ENCODE assay signal across 8 cellular contexts in genomic region chr10:52644678-52645434, GRCh38.
DNase-seq lines count a peak whose midpoint lies in the region; ATAC-seq and TF ChIP-seq lines count a peak whose summit lies in the region.

No MANE protein-coding gene starts in this region.

- POLR2A ChIA-PET in A673 (lab: Charles Lee; ENCODE audit: low non-redundant PET) (no interaction called here), GM10248 (lab: Yijun Ruan, JAX) (no interaction called here), HEK293T (lab: Yijun Ruan, JAX) (no interaction called here)

- peaks cover 3% of the 10 kb centered on the region; the same call in 1 of the 2 replicates for H3F3A ChIP-seq in MM.1S (ENCODE audit: insufficient read depth, low read length)

- H3K36me3 ChIP-seq in A673 (ENCODE audit: insufficient read depth, low read length, poor library complexity, severe bottlenecking) = no peaks in the 10 kb centered on the region
- H3K36me3 ChIP-seq in MM.1S (replicated peaks; ENCODE audit: insufficient read depth, low read length) = no peaks in the 10 kb centered on the region
- H3K36me3 ChIP-seq in WERI-Rb-1 = no peaks in the 10 kb centered on the region
- no peaks in the 10 kb centered on the region for H3K36me3 ChIP-seq in heart right ventricle

- H3K9ac ChIP-seq in MM.1S (ENCODE audit: low read length) = no peak overlapping the region

- WGBS in heart right ventricle, 2 donors = 34 to 44% methylated on average over 5 of the region's 5 CpGs

- no peak overlapping the region for H3K4me2 ChIP-seq in MM.1S (ENCODE audit: low read depth, low read length)

- CTCF ChIA-PET in A673 (lab: Charles Lee) (interaction anchor here (1.0 kb wide), 1 partner anchor 131 kb away, joined by 3 read pairs; no protein-coding TSS in a partner anchor), GM10248 (lab: Yijun Ruan, JAX) (interaction anchor here (0.8 to 9.4 kb wide), 26 partner anchors 9 to 337 kb away, joined by 3 to 115 read pairs (median 4); no protein-coding TSS in a partner anchor), HEK293T (lab: Yijun Ruan, JAX) (interaction anchor here (0.5 to 4.0 kb wide), 14 partner anchors 9 to 443 kb away, joined by 3 to 34 read pairs (median 4); no protein-coding TSS in a partner anchor)

- H3K4me3 ChIP-seq in A673 (ENCODE audit: low read depth, low read length, poor library complexity, severe bottlenecking) (no peak overlapping the region), MM.1S (ENCODE audit: low read length) (no peak overlapping the region), WERI-Rb-1 (ENCODE audit: low read depth, low read length) (no peak overlapping the region), heart right ventricle (no peak overlapping the region)

- H3K79me2 ChIP-seq in MM.1S (ENCODE audit: low read length) = no peaks in the 10 kb centered on the region

- no TSS peak for BruUV-seq in A673 (replicated peaks; lab: Mats Ljungman, UMichigan)

- intact Hi-C loops in A673 (cut with micrococcal nuclease; ENCODE audit: unreplicated experiment) (loop anchor here (1.0 to 2.0 kb wide), 3 partner anchors 84 to 336 kb away; no protein-coding TSS in a partner anchor), heart right ventricle (cut with DNase I) (loop anchor here in 8 of 10 donors (1.0 to 5.0 kb wide), 3 partner anchors 82 to 84 kb away; no protein-coding TSS in a partner anchor)

- no peaks in the 10 kb centered on the region for H3K9me2 ChIP-seq in MM.1S (replicated peaks; ENCODE audit: insufficient read depth, low read length)

- TF ChIP-seq CTCF in A673 (conservative IDR thresholded peaks at IDR 0.05; ENCODE audit: low read depth, low read length) = peak; percentile 72
- TF ChIP-seq CTCF in GM10248 (IDR thresholded peaks at IDR 0.05; ENCODE audit: control extremely low read depth, extremely low read depth, low read depth, missing control alignments) = peak; percentile 60
- peak; percentile 74 for TF ChIP-seq CTCF in MM.1S (IDR thresholded peaks at IDR 0.05; ENCODE audit: low read length)
- TF ChIP-seq CTCF in WERI-Rb-1 (IDR thresholded peaks at IDR 0.05; ENCODE audit: low read depth, low read length) = peak; percentile 48
- peak; percentile 56 to 76 (median 69) for TF ChIP-seq CTCF in heart right ventricle (IDR thresholded peaks at IDR 0.05)

- DNase-seq in A673 (ENCODE audit: low spot score) (peak; percentile 76), GM10248 (ENCODE audit: extremely low spot score) (peak; percentile 20), HEK293T (ENCODE audit: extremely low spot score) (peak; percentile 62), MM.1S (peak; percentile 31), WERI-Rb-1 (peak; percentile 20), heart right ventricle (peak in 1 of 2 donors; percentile 24), smooth muscle cell of the brain vasculature (ENCODE audit: low read depth, low spot score) (peak; percentile 28)
- DNase-seq in stimulated activated CD4-positive, alpha-beta T cell treated with anti-CD3 and anti-CD28 coated beads, Interleukin-4, amount 100 ng/mL, for 1 hour = no peak

- H3K27ac ChIP-seq in A673 (ENCODE audit: low read depth, low read length, poor library complexity, severe bottlenecking) (no peak overlapping the region), MM.1S (ENCODE audit: low read length) (no peak overlapping the region), WERI-Rb-1 (no peak overlapping the region), heart right ventricle (no peak overlapping the region)

- H2AFZ ChIP-seq in MM.1S (ENCODE audit: low read length) = no peak overlapping the region

- H3K27me3 ChIP-seq in A673 (replicated peaks; ENCODE audit: insufficient read depth, low read depth, low read length, poor library complexity) (no peaks in the 10 kb centered on the region), MM.1S (replicated peaks; ENCODE audit: insufficient read depth, low read length) (no peaks in the 10 kb centered on the region), WERI-Rb-1 (ENCODE audit: insufficient read depth, low read depth, severe bottlenecking) (no peaks in the 10 kb centered on the region), heart right ventricle (no peaks in the 10 kb centered on the region)

- H3K4me1 ChIP-seq in A673 (ENCODE audit: insufficient read depth, low read length, poor library complexity, severe bottlenecking) (no peaks in the 10 kb centered on the region), MM.1S (ENCODE audit: low read length) (peaks cover 8% of the 10 kb centered on the region), heart right ventricle (peaks cover 0 to 7% (median 0%) of the 10 kb centered on the region in 9 donors)

- H3K9me3 ChIP-seq in A673 (ENCODE audit: low read depth, low read length, poor library complexity, severe bottlenecking) = no peaks in the 10 kb centered on the region
- H3K9me3 ChIP-seq in MM.1S (replicated peaks; ENCODE audit: insufficient read depth, low read length) = no peaks in the 10 kb centered on the region
- no peaks in the 10 kb centered on the region for H3K9me3 ChIP-seq in WERI-Rb-1 (ENCODE audit: severe bottlenecking)
- H3K9me3 ChIP-seq in heart right ventricle = no peaks in the 10 kb centered on the region

- no peaks in the 10 kb centered on the region for H4K20me1 ChIP-seq in MM.1S (ENCODE audit: insufficient read depth, low read length)

- peak in 3 of 8 donors; percentile 62 to 77 (median 64) for ATAC-seq in heart right ventricle

TF ChIP-seq in HEK293T, 16 proteins besides CTCF, POLR2A, EP300 and RAD21:
- TF ChIP-seq SUZ12 (IDR thresholded peaks at IDR 0.05) = no peak
- TF ChIP-seq FOXA1 (IDR thresholded peaks at IDR 0.05) = no peak
